Comparison of ENCODE assay signal across 8 cellular contexts in the genomic region with DNA sequence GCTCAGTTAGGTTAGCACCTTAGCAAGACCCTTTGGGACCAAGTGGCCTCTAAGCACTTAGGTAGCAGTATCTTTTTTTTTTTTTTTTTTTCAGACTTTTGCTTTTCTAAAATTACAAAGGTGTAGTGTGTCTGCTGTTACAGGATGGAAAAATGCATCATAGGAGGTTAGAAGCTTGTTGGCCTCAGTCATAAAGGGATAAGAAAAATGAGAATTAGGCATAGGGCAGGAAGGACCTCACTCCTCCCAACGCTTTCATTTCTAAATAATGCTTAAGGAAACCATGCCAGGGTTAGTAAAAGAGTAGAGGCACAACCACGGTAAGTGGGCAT. TPM values are rescaled to one million over a fixed set of nuclear protein-coding genes. Genes with fewer than 3 reads are reported as not detected.
DNase-seq lines count a peak whose midpoint lies in the region; ATAC-seq, FAIRE-seq and TF ChIP-seq lines count a peak whose summit lies in the region.

No MANE protein-coding gene starts in this region.

- H3K36me3 ChIP-seq in adrenal gland (replicated peaks in 1 of 2) (no peaks in the 10 kb centered on the region), HepG2 (replicated peaks in 1 of 2; ENCODE audit: control insufficient read depth in 1 of 2, insufficient read depth in 2 of 2, low read length in 2 of 2) (no peaks in the 10 kb centered on the region), thyroid gland (no peaks in the 10 kb centered on the region)

- H3K4me2 ChIP-seq in HepG2 (ENCODE audit: low read depth, low read length) = peak overlapping the region; percentile 75

- TF ChIP-seq RAD21 in HepG2 (CRISPR knock-in tag; IDR thresholded peaks at IDR 0.05) = no peak

- H3K9me3 ChIP-seq in adrenal gland (replicated peaks in 1 of 3) = no peaks in the 10 kb centered on the region
- no peaks in the 10 kb centered on the region for H3K9me3 ChIP-seq in HepG2 (ENCODE audit: low read length)
- no peaks in the 10 kb centered on the region for H3K9me3 ChIP-seq in thyroid gland

- H3K4me1 ChIP-seq in adrenal gland (replicated peaks in 1 of 2) (no peaks in the 10 kb centered on the region), HepG2 (ENCODE audit: insufficient read depth, low read length) (peaks cover 25% of the 10 kb centered on the region), thyroid gland (no peaks in the 10 kb centered on the region)

- H3K9me3 Mint-ChIP-seq in activated CD4-positive, alpha-beta T cell treated with anti-CD3 and anti-CD28 coated beads, Interleukin-2, amount 10 ng/mL, durations not matched to agents 7 days and 5 days = no peaks in the 10 kb centered on the region

- H3K79me2 ChIP-seq in HepG2 (ENCODE audit: insufficient read depth, low read length) = no peaks in the 10 kb centered on the region

- TF ChIP-seq CTCF in adrenal gland (IDR thresholded peaks at IDR 0.05) = no peak
- no peak for TF ChIP-seq CTCF in HepG2 (CRISPR knock-in tag; IDR thresholded peaks at IDR 0.05)
- no peak for TF ChIP-seq CTCF in thyroid gland (IDR thresholded peaks at IDR 0.05)

- H4K20me1 ChIP-seq in HepG2 (ENCODE audit: insufficient read depth, low read length) = no peaks in the 10 kb centered on the region

- CTCF ChIA-PET in activated CD4-positive, alpha-beta T cell treated with anti-CD3 and anti-CD28 coated beads, Interleukin-2, amount 10 ng/mL, durations not matched to agents 7 days and 5 days (lab: Charles Lee) = interaction anchor here (0.6 to 0.7 kb wide), 2 partner anchors 27 to 653 kb away, joined by 3 read pairs; no protein-coding TSS in a partner anchor
- CTCF ChIA-PET in HepG2 (lab: Yijun Ruan, JAX; ENCODE audit: low intra/inter-chr PET ratio, low total read pairs) = no interaction called here

- peaks cover 38% of the 10 kb centered on the region for H3K4me1 Mint-ChIP-seq in activated CD4-positive, alpha-beta T cell treated with anti-CD3 and anti-CD28 coated beads, Interleukin-2, amount 10 ng/mL, durations not matched to agents 7 days and 5 days

- 0 to 35% (median 14%) methylated on average over 2 of the region's 2 CpGs for WGBS in adrenal gland, 4 donors
- WGBS in HepG2 (ENCODE audit: low lambda C conversion rate) = 3% methylated on average over 2 of the region's 2 CpGs
- 0% methylated on average over 2 of the region's 2 CpGs for WGBS in thyroid gland, 2 donors

- peak overlapping the region; percentile 100 for H3K27ac Mint-ChIP-seq in activated CD4-positive, alpha-beta T cell treated with anti-CD3 and anti-CD28 coated beads, Interleukin-2, amount 10 ng/mL, durations not matched to agents 7 days and 5 days

- POLR2A ChIA-PET in activated CD4-positive, alpha-beta T cell treated with anti-CD3 and anti-CD28 coated beads, Interleukin-2, amount 10 ng/mL, durations not matched to agents 7 days and 5 days (lab: Charles Lee) = no interaction called here
- POLR2A ChIA-PET in HepG2 (lab: Yijun Ruan, JAX) = no interaction called here

- H3K36me3 Mint-ChIP-seq in activated CD4-positive, alpha-beta T cell treated with anti-CD3 and anti-CD28 coated beads, Interleukin-2, amount 10 ng/mL, durations not matched to agents 7 days and 5 days (ENCODE audit: low read depth) = peaks cover 3% of the 10 kb centered on the region

- ATAC-seq in HepG2 (no peak), HG02798 (IDR thresholded peaks at IDR 0.05; ENCODE audit: poor library complexity, unreplicated experiment) (no peak), GM18505 (IDR thresholded peaks at IDR 0.05; ENCODE audit: unreplicated experiment) (no peak), HG03135 (IDR thresholded peaks at IDR 0.05; ENCODE audit: unreplicated experiment) (no peak)

- TF ChIP-seq EP300 in HepG2 (IDR thresholded peaks at IDR 0.05; ENCODE audit: low read depth in 2 of 2, low read length in 2 of 2) (no peak), HepG2 (CRISPR knock-in tag; IDR thresholded peaks at IDR 0.05; ENCODE audit: borderline replicate concordance) (no peak)

- H3K4me3 ChIP-seq in adrenal gland = peak overlapping the region in 2 of 4 donors; percentile 42 to 72
- H3K4me3 ChIP-seq in HepG2 (replicated peaks in 1 of 3; ENCODE audit: insufficient read depth in 1 of 3, low read depth in 2 of 3, low read length in 3 of 3) = peak overlapping the region; percentile 60 to 71 (median 68); a peak in 5 of 6 replicates
- peak overlapping the region in 1 of 3 donors; percentile 41 for H3K4me3 ChIP-seq in thyroid gland (replicated peaks in 1 of 3)

- no peak for DNase-seq in activated CD4-positive, alpha-beta T cell treated with anti-CD3 and anti-CD28 coated beads, Interleukin-2, amount 10 ng/mL, durations not matched to agents 7 days and 5 days
- no peak for DNase-seq in activated CD4-positive, alpha-beta T cell treated with anti-CD3 and anti-CD28 coated beads for 1 hour
- DNase-seq in adrenal gland (no peak), HepG2 (ENCODE audit: low spot score) (no peak), thyroid gland (no peak)

- intact Hi-C loops in adrenal gland (cut with DNase I) (no loop called here), HepG2 (cut with micrococcal nuclease; ENCODE audit: unreplicated experiment) (no loop called here), thyroid gland (cut with DNase I) (no loop called here)

- no TSS peak for BruUV-seq in HepG2 (replicated peaks; lab: Mats Ljungman, UMichigan)

- H2AFZ ChIP-seq in HepG2 (ENCODE audit: low read length) = peak overlapping the region; percentile 83

- no peak for TF ChIP-seq POLR2A in adrenal gland (IDR thresholded peaks at IDR 0.05)
- no peak for TF ChIP-seq POLR2A in HepG2 (IDR thresholded peaks at IDR 0.05; ENCODE audit: insufficient read depth in 1 of 2, low read depth in 2 of 2, low read length in 2 of 2)
- no peak for TF ChIP-seq POLR2A in thyroid gland (IDR thresholded peaks at IDR 0.05)
- no peak for TF ChIP-seq POLR2A in GM18505 (IDR thresholded peaks at IDR 0.05; ENCODE audit: borderline replicate concordance, extremely low read depth, insufficient read depth, insufficient read length)

- H3K27me3 ChIP-seq in adrenal gland = peaks cover 3% of the 10 kb centered on the region
- no peaks in the 10 kb centered on the region for H3K27me3 ChIP-seq in HepG2 (ENCODE audit: control insufficient read depth in 1 of 2, insufficient read depth in 2 of 2, low read length in 2 of 2)
- H3K27me3 ChIP-seq in thyroid gland = no peaks in the 10 kb centered on the region

- H3K27me3 Mint-ChIP-seq in activated CD4-positive, alpha-beta T cell treated with anti-CD3 and anti-CD28 coated beads, Interleukin-2, amount 10 ng/mL, durations not matched to agents 7 days and 5 days = no peaks in the 10 kb centered on the region

- peak overlapping the region; percentile 68 for H3K9ac ChIP-seq in HepG2 (ENCODE audit: insufficient read depth, low read depth, low read length)

- no peak for FAIRE-seq in HepG2 (lab: Jason Lieb, UNC)

- in situ Hi-C loops in HepG2 (cut with HindIII; ENCODE audit: extremely low pct_ligation_motif_present, low pct_unique_long_range_greater_than_20kb) = no loop called here

- H3K27ac ChIP-seq in adrenal gland (peak overlapping the region; percentile 41 to 93 (median 80)), HepG2 (ENCODE audit: extremely low read length, insufficient read depth, low read length) (peak overlapping the region; percentile 68), thyroid gland (peak overlapping the region; percentile 67 to 81 (median 81))

- H3K4me3 Mint-ChIP-seq in activated CD4-positive, alpha-beta T cell treated with anti-CD3 and anti-CD28 coated beads, Interleukin-2, amount 10 ng/mL, durations not matched to agents 7 days and 5 days = peak overlapping the region; percentile 96

TF ChIP-seq in HepG2, 621 proteins besides CTCF, POLR2A, EP300 and RAD21 (continues in another document):
- TF ChIP-seq NFE2 (CRISPR knock-in tag; IDR thresholded peaks at IDR 0.05) = no peak
- TF ChIP-seq ZNF251 (CRISPR knock-in tag; IDR thresholded peaks at IDR 0.05) = no peak
- no peak for TF ChIP-seq ZNF124 (CRISPR knock-in tag; IDR thresholded peaks at IDR 0.05)
- no peak for TF ChIP-seq ZNF652 (CRISPR knock-in tag; IDR thresholded peaks at IDR 0.05; ENCODE audit: borderline replicate concordance, low read depth)
- no peak for TF ChIP-seq ZFP37 (CRISPR knock-in tag; IDR thresholded peaks at IDR 0.05; ENCODE audit: borderline replicate concordance)

RNA-seq across cellular contexts. Expression of gene PABIR2, which starts 9.7 kb away (rescaled TPM):
- 10 to 100 TPM; 58.8 to 60.2 TPM for total RNA-seq in activated CD4-positive, alpha-beta T cell treated with anti-CD3 and anti-CD28 coated beads, Interleukin-2, amount 10 ng/mL, durations not matched to agents 7 days and 5 days
- total RNA-seq in adrenal gland (10 to 100 TPM in 7 of 8 donors, 1 to 10 TPM in 1; 9.6 to 27.7 (median 16.9) TPM), HepG2 (2016; rRNA removed; fragmentation: Illumina TruSeq; extraction: Trizol) (3.3 and 5.9 TPM in 2 replicates), thyroid gland (10 to 100 TPM; 12.6 to 21.2 (median 18.1) TPM)
- polyA plus RNA-seq in adrenal gland (10 to 100 TPM; 33.3 to 46.7 (median 33.8) TPM), HepG2 (2011; rRNA removed) (9.4 and 9.6 TPM in 2 replicates)
- total RNA-seq in HepG2 (2016; cell fraction: cytosol; rRNA removed; fragmentation: Illumina TruSeq; extraction: Trizol; ENCODE audit: low read depth) = 0.79 and 1.4 TPM in 2 replicates
- 4.0 and 6.4 TPM in 2 replicates for total RNA-seq in HepG2 (2016; cell fraction: insoluble cytoplasmic fraction; rRNA removed; fragmentation: Illumina TruSeq; extraction: Trizol)
- total RNA-seq in HepG2 (2016; cell fraction: membrane; rRNA removed; fragmentation: Illumina TruSeq; extraction: Trizol) = 4.1 and 4.3 TPM in 2 replicates
- 9.1 and 10.9 TPM in 2 replicates for total RNA-seq in HepG2 (2016; cell fraction: nucleus; rRNA removed; fragmentation: Illumina TruSeq; extraction: Trizol)
- polyA plus RNA-seq in HepG2 (2011; cell fraction: cytosol; rRNA removed) = 1.8 and 3.0 TPM in 2 replicates
- polyA plus RNA-seq in HepG2 (2011; cell fraction: nucleus; rRNA removed) = 20.6 and 20.9 TPM in 2 replicates
- 6.7 and 7.1 TPM in 2 replicates for polyA plus RNA-seq in HepG2 (2012)
- 1.2 and 2.2 TPM in 2 replicates for polyA plus RNA-seq in HepG2 (2016; cell fraction: cytosol; fragmentation: Illumina TruSeq; extraction: Trizol; ENCODE audit: low read depth)
- 11.9 and 13.3 TPM in 2 replicates for polyA plus RNA-seq in HepG2 (2016; cell fraction: insoluble cytoplasmic fraction; fragmentation: Illumina TruSeq; extraction: Trizol; ENCODE audit: low read depth)
- 6.0 and 7.3 TPM in 2 replicates for polyA plus RNA-seq in HepG2 (2016; cell fraction: membrane; fragmentation: Illumina TruSeq; extraction: Trizol; ENCODE audit: low read depth)
- polyA plus RNA-seq in HepG2 (2016; cell fraction: nucleus; fragmentation: Illumina TruSeq; extraction: Trizol; ENCODE audit: insufficient read depth, low read depth) = 30.7 and 31.2 TPM in 2 replicates
- polyA minus RNA-seq in HepG2 (2011; rRNA and poly(A)+ RNA removed; ENCODE audit: low replicate concordance) = 2.4 and 38.8 TPM in 2 replicates
- 3.3 and 3.6 TPM in 2 replicates for polyA minus RNA-seq in HepG2 (2011; cell fraction: cytosol; rRNA and poly(A)+ RNA removed)
- polyA minus RNA-seq in HepG2 (2011; cell fraction: nucleus; rRNA and poly(A)+ RNA removed) = 7.3 and 8.8 TPM in 2 replicates
